Comparison of ENCODE assay signal across 32 cellular contexts in genomic region chr13:108230377-108230776, GRCh38.
"Had no signal": no experiment of that assay in that cellular context is flagged by ENCODE, and none has a peak within 500 bp of the region (broad histone marks: within the 10 kb centered on the region; RNA-seq: fewer than 3 reads in every experiment).

No MANE protein-coding gene starts in this region.

- H3K9me3 Mint-ChIP-seq: dendritic cell treated with granulocyte-macrophage colony-stimulating factor and Interleukin-4, amounts not matched to agents 40 ng/mL and 50 ng/mL, for 4 days; endodermal cell; memory B cell; natural killer cell treated with Interleukin-12 subunit alpha and Interleukin-12 subunit beta and Interleukin-15 and Interleukin-18, amount 100 ng/mL, for 72 hours; neural crest cell; stimulated activated memory B cell treated with anti-CD40 and anti-IgM and Interleukin-4, amounts not matched to agents 10 μg/mL and 1 μg/mL and 100 μg/mL, for 72 hours; type B pancreatic cell had no signal

- H3K79me2 ChIP-seq: parathyroid adenoma had no signal

- H3K9me3 ChIP-seq: colonic mucosa, gastroesophageal sphincter, heart right ventricle, neutrophil, prostate gland, right atrium auricular region, spleen, testis, tibial artery had no signal

- H3K4me3 ChIP-seq: colonic mucosa, gastroesophageal sphincter, heart right ventricle, lung, prostate gland, right atrium auricular region, skin epidermis, spleen, testis, tibial artery had no signal

- H3K36me3 Mint-ChIP-seq: natural killer cell treated with Interleukin-12 subunit alpha and Interleukin-12 subunit beta and Interleukin-15 and Interleukin-18, amount 100 ng/mL, for 72 hours; type B pancreatic cell had no signal

- ATAC-seq: esophagus mucosa; gastroesophageal sphincter; heart right ventricle; left colon; left ventricle myocardium superior; natural killer cell treated with Interleukin-12 subunit alpha and Interleukin-12 subunit beta and Interleukin-15 and Interleukin-18, amount 100 ng/mL, for 72 hours; stimulated activated memory B cell treated with anti-CD40 and anti-IgM and Interleukin-4, amounts not matched to agents 10 μg/mL and 1 μg/mL and 100 μg/mL, for 72 hours; stimulated activated naive CD8-positive, alpha-beta T cell treated with anti-CD3 and anti-CD28 coated beads, Interleukin-15, Interleukin-2, amounts not matched to agents 100 U/mL and 50 U/mL, for 24 hours had no signal

- DNase-seq: colonic mucosa; effector CD8-positive, alpha-beta T cell; endodermal cell; foreskin fibroblast; glutamatergic neuron; heart right ventricle; hippocampal formation; islet precursor cell; kidney glomerular epithelial cell; left colon; left ventricle myocardium superior; spleen; stimulated activated CD4-positive, alpha-beta T cell treated with anti-CD3 and anti-CD28 coated beads, Interleukin-4, amount 100 ng/mL, for 4 hours; stimulated activated naive CD8-positive, alpha-beta T cell treated with anti-CD3 and anti-CD28 coated beads, Interleukin-15, Interleukin-2, amounts not matched to agents 100 U/mL and 50 U/mL, for 24 hours; substantia nigra; testis; tibial artery had no signal

- H2AFZ ChIP-seq: parathyroid adenoma had no signal

- H3K36me3 ChIP-seq: colonic mucosa, prostate gland, right atrium auricular region had no signal

- H3K27ac ChIP-seq: colonic mucosa, epithelial cell of prostate, gastroesophageal sphincter, heart right ventricle, neutrophil, parathyroid adenoma, prostate gland, right atrium auricular region, skin epidermis, spleen, testis, tibial artery had no signal

- H3K4me1 ChIP-seq: colonic mucosa, parathyroid adenoma, prostate gland, testis had no signal

- H3K27me3 ChIP-seq: colonic mucosa, gastroesophageal sphincter, heart right ventricle, neutrophil, right atrium auricular region, spleen, testis, tibial artery had no signal

- H3K4me3 Mint-ChIP-seq: dendritic cell treated with granulocyte-macrophage colony-stimulating factor and Interleukin-4, amounts not matched to agents 40 ng/mL and 50 ng/mL, for 4 days; endodermal cell; memory B cell; natural killer cell treated with Interleukin-12 subunit alpha and Interleukin-12 subunit beta and Interleukin-15 and Interleukin-18, amount 100 ng/mL, for 72 hours; neural crest cell; stimulated activated memory B cell treated with anti-CD40 and anti-IgM and Interleukin-4, amounts not matched to agents 10 μg/mL and 1 μg/mL and 100 μg/mL, for 72 hours; type B pancreatic cell had no signal

- H3K27ac Mint-ChIP-seq: dendritic cell treated with granulocyte-macrophage colony-stimulating factor and Interleukin-4, amounts not matched to agents 40 ng/mL and 50 ng/mL, for 4 days; endodermal cell; memory B cell; natural killer cell treated with Interleukin-12 subunit alpha and Interleukin-12 subunit beta and Interleukin-15 and Interleukin-18, amount 100 ng/mL, for 72 hours; stimulated activated memory B cell treated with anti-CD40 and anti-IgM and Interleukin-4, amounts not matched to agents 10 μg/mL and 1 μg/mL and 100 μg/mL, for 72 hours; type B pancreatic cell had no signal

- H3K9ac ChIP-seq: parathyroid adenoma had no signal

- H3K27me3 Mint-ChIP-seq: dendritic cell treated with granulocyte-macrophage colony-stimulating factor and Interleukin-4, amounts not matched to agents 40 ng/mL and 50 ng/mL, for 4 days; memory B cell; natural killer cell treated with Interleukin-12 subunit alpha and Interleukin-12 subunit beta and Interleukin-15 and Interleukin-18, amount 100 ng/mL, for 72 hours; stimulated activated memory B cell treated with anti-CD40 and anti-IgM and Interleukin-4, amounts not matched to agents 10 μg/mL and 1 μg/mL and 100 μg/mL, for 72 hours; type B pancreatic cell had no signal
